ENCODE assay signal across 9 cellular contexts in the genomic region with DNA sequence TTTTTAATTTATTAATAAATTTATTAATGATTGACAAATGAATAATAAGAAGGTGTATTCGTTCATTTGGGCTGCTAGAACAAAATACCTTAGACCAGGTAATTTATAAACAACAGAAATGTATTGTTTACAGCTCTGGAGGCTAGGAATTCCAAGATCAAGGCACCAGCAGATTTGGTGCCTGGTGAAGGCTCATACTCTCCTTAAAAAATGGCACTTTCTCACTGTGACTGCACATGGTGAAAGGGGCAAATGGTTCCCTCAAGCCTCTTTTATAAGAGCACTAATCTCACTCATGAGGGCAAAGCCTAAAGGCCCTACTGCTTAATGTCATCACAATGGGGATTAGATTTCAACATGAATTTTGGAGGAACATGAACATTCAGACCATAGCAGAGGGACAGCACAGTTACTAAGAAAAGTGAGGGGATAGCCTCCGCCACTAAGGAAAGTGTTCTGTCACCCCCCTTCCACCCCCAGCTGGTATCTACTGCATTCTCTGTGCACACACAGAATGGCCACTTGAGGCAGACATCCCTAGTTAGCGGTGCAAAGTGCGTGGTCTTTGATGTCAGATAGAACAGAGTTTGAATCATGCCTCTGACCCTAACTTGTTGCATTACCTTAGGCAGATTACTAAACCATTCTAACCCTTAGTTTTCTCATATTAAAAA. TPM values are rescaled to one million over a fixed set of nuclear protein-coding genes. Genes with fewer than 3 reads are reported as not detected.
A peak's percentile ranks its signal among the peaks of the same experiment; 100 is the strongest.
DNase-seq lines count a peak whose midpoint lies in the region; ATAC-seq and TF ChIP-seq lines count a peak whose summit lies in the region.
"Had no signal": no experiment of that assay in that cellular context is flagged by ENCODE, and none has a peak within 500 bp of the region (broad histone marks: within the 10 kb centered on the region; RNA-seq: fewer than 3 reads in every experiment).

No MANE protein-coding gene starts in this region.

- H3K27me3 ChIP-seq in DND-41 (ENCODE audit: insufficient read depth, low read length, poor library complexity), result no peaks in the 10 kb centered on the region
- H3K27me3 ChIP-seq in prostate gland (replicated peaks; ENCODE audit: insufficient read depth), result no peaks in the 10 kb centered on the region
- H3K27me3 ChIP-seq in MG63, result no peaks in the 10 kb centered on the region

- H3K36me3 ChIP-seq in DND-41 (ENCODE audit: insufficient read depth, low read length) (no peaks in the 10 kb centered on the region), prostate gland (no peaks in the 10 kb centered on the region), MG63 (no peaks in the 10 kb centered on the region)

- no peaks in the 10 kb centered on the region for H4K20me1 ChIP-seq in DND-41 (ENCODE audit: insufficient read depth, low read length)

- peak; percentile 36 for DNase-seq in DND-41
- DNase-seq in MV-4-11 (lab: John Stamatoyannopoulos, UW), result peak; percentile 40
- DNase-seq in central memory CD4-positive, alpha-beta T cell, result peak; percentile 12
- no peak for DNase-seq in NCI-H2029 (lab: John Stamatoyannopoulos, UW)
- DNase-seq in prostate gland (ENCODE audit: low spot score), result no peak
- no peak for DNase-seq in MG63
- DNase-seq in NCI-H446 treated with DMSO at 0.1 percent for 48 hours (lab: John Stamatoyannopoulos, UW), result no peak
- DNase-seq: dorsolateral prefrontal cortex had no signal

- H3K4me1 ChIP-seq in DND-41 (ENCODE audit: insufficient read depth, low read length) (no peaks in the 10 kb centered on the region), prostate gland (replicated peaks) (no peaks in the 10 kb centered on the region)

- H3K9me3 ChIP-seq in DND-41 (ENCODE audit: insufficient read depth, low read length, severe bottlenecking) (no peaks in the 10 kb centered on the region), prostate gland (no peaks in the 10 kb centered on the region), MG63 (no peaks in the 10 kb centered on the region)

- H3K9ac ChIP-seq in DND-41 (ENCODE audit: low read depth, low read length), result no peak overlapping the region

- no peak overlapping the region for H2AFZ ChIP-seq in DND-41 (ENCODE audit: low read depth, low read length)

- H3K27ac ChIP-seq in 22Rv1 (no peak overlapping the region), DND-41 (ENCODE audit: low read length) (no peak overlapping the region), prostate gland (no peak overlapping the region)
- H3K27ac ChIP-seq: dorsolateral prefrontal cortex had no signal

- peak; percentile 81 for ATAC-seq in DND-41 (ENCODE audit: insufficient read depth, low read depth)

- no peak for TF ChIP-seq POLR2A in prostate gland (IDR thresholded peaks at IDR 0.05)

- TF ChIP-seq CTCF in 22Rv1 (IDR thresholded peaks at IDR 0.05), result peak; percentile 27
- peak; percentile 72 for TF ChIP-seq CTCF in DND-41 (IDR thresholded peaks at IDR 0.05; ENCODE audit: borderline replicate concordance, extremely low read depth, low read length, poor library complexity, severe bottlenecking)
- no peak for TF ChIP-seq CTCF in prostate gland (IDR thresholded peaks at IDR 0.05)

- 90% methylated on average over 4 of the region's 4 CpGs for WGBS in prostate gland

- no peaks in the 10 kb centered on the region for H3K79me2 ChIP-seq in DND-41 (ENCODE audit: insufficient read depth, low read length)

- intact Hi-C loops in prostate gland (cut with DNase I), result no loop called here

- no peak overlapping the region for H3K4me3 ChIP-seq in DND-41 (ENCODE audit: low read depth in 1 of 2, low read length in 2 of 2)
- no peak overlapping the region for H3K4me3 ChIP-seq in prostate gland
- H3K4me3 ChIP-seq in MG63, result no peak overlapping the region
- H3K4me3 ChIP-seq: dorsolateral prefrontal cortex had no signal

- H3K4me2 ChIP-seq in DND-41 (ENCODE audit: insufficient read depth, low read length), result no peak overlapping the region

RNA-seq across cellular contexts. Expression of a gene that starts 47.2 kb away (rescaled TPM):
- total RNA-seq in prostate gland, result 10 to 100 TPM; 13.6 to 21.9 TPM
- 4.4 and 5.1 TPM in 2 replicates for total RNA-seq in MG63 (2014; rRNA removed; shearing (Covaris generic); ENCODE audit: low replicate concordance)

Comparison
In these comparisons a context has a peak if more than half of its experiments do, and no peak if none do; other contexts are left out.
1. CTCF ChIP-seq: peak in 22Rv1 (single experiment) and DND-41 (single experiment); none in prostate gland (0 of 4).
2. DNase-seq: peak in DND-41 (single experiment), MV-4-11 (single experiment) and central memory CD4-positive, alpha-beta T cell (single experiment); none in NCI-H2029 (single experiment), prostate gland (single experiment), MG63 (single experiment) and NCI-H446 treated with DMSO at 0.1 percent for 48 hours (single experiment).